8 cellular contexts compared by ENCODE assay signal in genomic region chr12:52004042-52004648, GRCh38. TPM values are rescaled to one million over a fixed set of nuclear protein-coding genes. Genes with fewer than 3 reads are reported as not detected.
DNase-seq lines count a peak whose midpoint lies in the region; ATAC-seq and TF ChIP-seq lines count a peak whose summit lies in the region.

No MANE protein-coding gene starts in this region.

- H3F3A ChIP-seq in GM23338 (replicated peaks; ENCODE audit: low read depth) = peaks cover 7% of the 10 kb centered on the region; the same call in 1 of the 2 replicates
- H3F3A ChIP-seq in OCI-LY1 (ENCODE audit: insufficient read depth, low read length) = no peaks in the 10 kb centered on the region

- H3K4me3 Mint-ChIP-seq in GM23338 (no peak overlapping the region), endothelial cell (ENCODE audit: unreplicated experiment) (no peak overlapping the region), naive B cell (peak overlapping the region in 1 of 8 donors; percentile 39)
- H3K4me3 Mint-ChIP-seq in stimulated activated effector memory CD8-positive, alpha-beta T cell treated with anti-CD3 and anti-CD28 coated beads, Interleukin-12 subunit alpha, Interleukin-12 subunit beta, amount 100 ng/mL, for 72 hours = no peak overlapping the region

- H3K79me2 ChIP-seq in GM23338 (replicated peaks; ENCODE audit: insufficient read depth) (no peaks in the 10 kb centered on the region), OCI-LY1 (ENCODE audit: insufficient read depth, low read length) (no peaks in the 10 kb centered on the region)

- H3K4me1 ChIP-seq in GM23338 (ENCODE audit: insufficient read depth) (peaks cover 10% of the 10 kb centered on the region; the same call in 1 of the 2 replicates), OCI-LY1 (ENCODE audit: insufficient read depth, low read length, severe bottlenecking) (peaks cover 12% of the 10 kb centered on the region)

- TF ChIP-seq CTCF in AG09319 (IDR thresholded peaks at IDR 0.05; ENCODE audit: low read depth, low read length) (peak; percentile 73), GM23338 (conservative IDR thresholded peaks at IDR 0.05; ENCODE audit: low read depth in 2 of 2) (peak; percentile 77 to 94), OCI-LY1 (IDR thresholded peaks at IDR 0.05; ENCODE audit: low read length) (peak; percentile 55), endothelial cell (IDR thresholded peaks at IDR 0.05; ENCODE audit: unreplicated experiment) (no peak)

- DNase-seq in AG09319 (ENCODE audit: extremely low read depth, low read depth) = no peak
- peak; percentile 90 for DNase-seq in GM23338 (ENCODE audit: low spot score)
- DNase-seq in endothelial cell (ENCODE audit: low spot score) = peak; percentile 66
- no peak for DNase-seq in naive B cell
- DNase-seq in stimulated activated effector memory CD8-positive, alpha-beta T cell treated with anti-CD3 and anti-CD28 coated beads, Interleukin-12 subunit alpha, Interleukin-12 subunit beta, amount 100 ng/mL, for 72 hours (ENCODE audit: low spot score in 2 of 2) = no peak
- no peak for DNase-seq in activated naive CD4-positive, alpha-beta T cell treated with Interleukin-2 at 50 U/mL for 16 hours

- H4K20me1 ChIP-seq in GM23338 (replicated peaks; ENCODE audit: insufficient read depth) (no peaks in the 10 kb centered on the region), OCI-LY1 (ENCODE audit: insufficient read depth, low read length) (no peaks in the 10 kb centered on the region)

- H3K9me3 Mint-ChIP-seq in GM23338 (no peaks in the 10 kb centered on the region; the same call in 2 of the 3 replicates), endothelial cell (ENCODE audit: unreplicated experiment) (no peaks in the 10 kb centered on the region), naive B cell (no peaks in the 10 kb centered on the region)
- no peaks in the 10 kb centered on the region for H3K9me3 Mint-ChIP-seq in stimulated activated effector memory CD8-positive, alpha-beta T cell treated with anti-CD3 and anti-CD28 coated beads, Interleukin-12 subunit alpha, Interleukin-12 subunit beta, amount 100 ng/mL, for 72 hours

- H2AFZ ChIP-seq in GM23338 (no peak overlapping the region), OCI-LY1 (ENCODE audit: low read length) (no peak overlapping the region)

- H3K9me3 ChIP-seq in OCI-LY1 (ENCODE audit: low read length) = no peaks in the 10 kb centered on the region

- peaks cover 49% of the 10 kb centered on the region for H3K27me3 ChIP-seq in GM23338 (ENCODE audit: insufficient read depth)
- peaks cover 4% of the 10 kb centered on the region; the same call in 1 of the 2 replicates for H3K27me3 ChIP-seq in OCI-LY1 (ENCODE audit: insufficient read depth, low read length)

- H3K4me3 ChIP-seq in GM23338 (no peak overlapping the region), OCI-LY1 (ENCODE audit: low read depth, low read length, poor library complexity, severe bottlenecking) (no peak overlapping the region)

- H3K27ac Mint-ChIP-seq in GM23338 = no peak overlapping the region
- H3K27ac Mint-ChIP-seq in endothelial cell (ENCODE audit: unreplicated experiment) = no peak overlapping the region
- peak overlapping the region in 5 of 6 donors; percentile 24 to 99 (median 99) for H3K27ac Mint-ChIP-seq in naive B cell
- no peak overlapping the region for H3K27ac Mint-ChIP-seq in stimulated activated effector memory CD8-positive, alpha-beta T cell treated with anti-CD3 and anti-CD28 coated beads, Interleukin-12 subunit alpha, Interleukin-12 subunit beta, amount 100 ng/mL, for 72 hours

- no peak overlapping the region for H3K4me2 ChIP-seq in GM23338
- no peak overlapping the region for H3K4me2 ChIP-seq in OCI-LY1 (ENCODE audit: low read length)

- H3K36me3 Mint-ChIP-seq in GM23338 (ENCODE audit: low read depth) = peaks cover 4% of the 10 kb centered on the region; the same call in 2 of the 3 replicates
- peaks cover 13% of the 10 kb centered on the region for H3K36me3 Mint-ChIP-seq in endothelial cell (ENCODE audit: low read depth, unreplicated experiment)
- H3K36me3 Mint-ChIP-seq in naive B cell = no peaks in the 10 kb centered on the region
- H3K36me3 Mint-ChIP-seq in stimulated activated effector memory CD8-positive, alpha-beta T cell treated with anti-CD3 and anti-CD28 coated beads, Interleukin-12 subunit alpha, Interleukin-12 subunit beta, amount 100 ng/mL, for 72 hours = peaks cover 20% of the 10 kb centered on the region

- H3K9me2 ChIP-seq in GM23338 (ENCODE audit: insufficient read depth) = no peaks in the 10 kb centered on the region
- H3K9me2 ChIP-seq in OCI-LY1 (ENCODE audit: low read depth, low read length) = no peaks in the 10 kb centered on the region

- H3K36me3 ChIP-seq in GM23338 (ENCODE audit: insufficient read depth) = no peaks in the 10 kb centered on the region
- no peaks in the 10 kb centered on the region for H3K36me3 ChIP-seq in OCI-LY1 (ENCODE audit: insufficient read depth, low read length)

- ATAC-seq in GM23338 (peak; percentile 45), naive B cell (ENCODE audit: low read depth in 2 of 2) (no peak), GM18867 (IDR thresholded peaks at IDR 0.05; ENCODE audit: unreplicated experiment) (no peak)
- no peak for ATAC-seq in stimulated activated effector memory CD8-positive, alpha-beta T cell treated with anti-CD3 and anti-CD28 coated beads, Interleukin-12 subunit alpha, Interleukin-12 subunit beta, amount 100 ng/mL, for 72 hours

- no peak overlapping the region for H3K9ac ChIP-seq in OCI-LY1 (ENCODE audit: low read length)

- no peak overlapping the region for H3K27ac ChIP-seq in GM23338 (ENCODE audit: low read depth)
- H3K27ac ChIP-seq in OCI-LY1 (ENCODE audit: low read depth, low read length, poor library complexity, severe bottlenecking) = no peak overlapping the region

- H3K4me1 Mint-ChIP-seq in GM23338 (peaks cover 26% of the 10 kb centered on the region), endothelial cell (ENCODE audit: unreplicated experiment) (peaks cover 20% of the 10 kb centered on the region), naive B cell (peaks cover 27 to 38% (median 31%) of the 10 kb centered on the region in 3 donors)
- H3K4me1 Mint-ChIP-seq in stimulated activated effector memory CD8-positive, alpha-beta T cell treated with anti-CD3 and anti-CD28 coated beads, Interleukin-12 subunit alpha, Interleukin-12 subunit beta, amount 100 ng/mL, for 72 hours = peaks cover 28% of the 10 kb centered on the region

- H3K27me3 Mint-ChIP-seq in GM23338 (ENCODE audit: insufficient read depth, low read depth, poor library complexity) = peaks cover 49% of the 10 kb centered on the region
- peaks cover 14% of the 10 kb centered on the region for H3K27me3 Mint-ChIP-seq in endothelial cell (ENCODE audit: unreplicated experiment)
- no peaks in the 10 kb centered on the region for H3K27me3 Mint-ChIP-seq in naive B cell

TF ChIP-seq in GM23338, 12 proteins besides CTCF, POLR2A, EP300 and RAD21 (continues in another document):
- TF ChIP-seq ETS1 (IDR thresholded peaks at IDR 0.05) (no peak), ZNF114 (CRISPR knock-in tag; IDR thresholded peaks at IDR 0.05) (no peak), REST (IDR thresholded peaks at IDR 0.05; ENCODE audit: unreplicated experiment) (no peak), CREB1 (CRISPR knock-in tag; IDR thresholded peaks at IDR 0.05; ENCODE audit: low read depth) (no peak)

RNA-seq across cellular contexts. Expression of gene TAMALIN, which starts 2.6 kb away (rescaled TPM):
- 3.0 and 3.5 TPM in 2 replicates for total RNA-seq in GM23338 (2014; rRNA removed; shearing (Covaris generic))
- polyA plus RNA-seq in GM23338 (2016; fragmentation: Nextera tagmentation; extraction: Ambion mirVana) = 0.34 and 0.73 TPM in 2 replicates
- total RNA-seq in endothelial cell (ENCODE audit: unreplicated experiment) = 29.7 TPM
- polyA plus RNA-seq in naive B cell (ENCODE audit: low read depth in 6 of 6) = 10 to 100 TPM in 5 of 6 donors, 1 to 10 TPM in 1; 2.9 to 28.7 (median 16.9) TPM

RNA-seq across cellular contexts. Expression of gene NR4A1, which starts 47.1 kb away (rescaled TPM):
- 13.4 and 19.1 TPM in 2 replicates for total RNA-seq in GM23338 (2014; rRNA removed; shearing (Covaris generic))
- polyA plus RNA-seq in GM23338 (2016; fragmentation: Nextera tagmentation; extraction: Ambion mirVana) = 7.5 and 8.3 TPM in 2 replicates
- total RNA-seq in endothelial cell (ENCODE audit: unreplicated experiment) = 1.0 TPM
- 10 to 100 TPM in 4 of 6 donors, 1 to 10 TPM in 2; 6.7 to 24.9 (median 12.6) TPM for polyA plus RNA-seq in naive B cell (ENCODE audit: low read depth in 6 of 6)

RNA-seq across cellular contexts. Expression of gene ACVR1B, which starts 52.6 kb away (rescaled TPM):
- 7.5 and 7.8 TPM in 2 replicates for total RNA-seq in GM23338 (2014; rRNA removed; shearing (Covaris generic))
- polyA plus RNA-seq in GM23338 (2016; fragmentation: Nextera tagmentation; extraction: Ambion mirVana) (2.4 and 2.6 TPM in 2 replicates), naive B cell (ENCODE audit: low read depth in 6 of 6) (1 to 10 TPM in 1 of 6 donors, under 1 TPM in 4, not detected in 1; 0.43 to 1.1 (median 0.51) TPM)
- total RNA-seq in endothelial cell (ENCODE audit: unreplicated experiment) = 30.5 TPM

Comparison
In these comparisons a context has a peak if more than half of its experiments do, and no peak if none do; other contexts are left out.
1. DNase-seq: peak in GM23338 (single experiment) and endothelial cell (single experiment); none in AG09319 (single experiment), naive B cell (single experiment), stimulated activated effector memory CD8-positive, alpha-beta T cell treated with anti-CD3 and anti-CD28 coated beads, Interleukin-12 subunit alpha, Interleukin-12 subunit beta, amount 100 ng/mL, for 72 hours (0 of 2) and activated naive CD4-positive, alpha-beta T cell treated with Interleukin-2 at 50 U/mL for 16 hours (single experiment).
2. H3K27ac Mint-ChIP-seq: peak in naive B cell (5 of 6); none in GM23338 (single experiment), endothelial cell (single experiment) and stimulated activated effector memory CD8-positive, alpha-beta T cell treated with anti-CD3 and anti-CD28 coated beads, Interleukin-12 subunit alpha, Interleukin-12 subunit beta, amount 100 ng/mL, for 72 hours (single experiment).